Comparison of ENCODE assay signal across 1 cellular context in genomic region chr10:9868499-9868898, GRCh38.
TF ChIP-seq lines count a peak whose summit lies in the region.

No MANE protein-coding gene starts in this region.

TF ChIP-seq in GM23338, 12 proteins besides CTCF, POLR2A, EP300 and RAD21 (continued from another document):
- TF ChIP-seq REST (IDR thresholded peaks at IDR 0.05; ENCODE audit: unreplicated experiment) (no peak), EZH2 (IDR thresholded peaks at IDR 0.05; ENCODE audit: low read depth, unreplicated experiment) (no peak), POLR2AphosphoS5 (IDR thresholded peaks at IDR 0.05; ENCODE audit: low read depth) (no peak), ZNF331 (CRISPR knock-in tag; IDR thresholded peaks at IDR 0.05; ENCODE audit: low read depth) (no peak)
